Comparison of ENCODE assay signal across 8 cellular contexts in the genomic region with DNA sequence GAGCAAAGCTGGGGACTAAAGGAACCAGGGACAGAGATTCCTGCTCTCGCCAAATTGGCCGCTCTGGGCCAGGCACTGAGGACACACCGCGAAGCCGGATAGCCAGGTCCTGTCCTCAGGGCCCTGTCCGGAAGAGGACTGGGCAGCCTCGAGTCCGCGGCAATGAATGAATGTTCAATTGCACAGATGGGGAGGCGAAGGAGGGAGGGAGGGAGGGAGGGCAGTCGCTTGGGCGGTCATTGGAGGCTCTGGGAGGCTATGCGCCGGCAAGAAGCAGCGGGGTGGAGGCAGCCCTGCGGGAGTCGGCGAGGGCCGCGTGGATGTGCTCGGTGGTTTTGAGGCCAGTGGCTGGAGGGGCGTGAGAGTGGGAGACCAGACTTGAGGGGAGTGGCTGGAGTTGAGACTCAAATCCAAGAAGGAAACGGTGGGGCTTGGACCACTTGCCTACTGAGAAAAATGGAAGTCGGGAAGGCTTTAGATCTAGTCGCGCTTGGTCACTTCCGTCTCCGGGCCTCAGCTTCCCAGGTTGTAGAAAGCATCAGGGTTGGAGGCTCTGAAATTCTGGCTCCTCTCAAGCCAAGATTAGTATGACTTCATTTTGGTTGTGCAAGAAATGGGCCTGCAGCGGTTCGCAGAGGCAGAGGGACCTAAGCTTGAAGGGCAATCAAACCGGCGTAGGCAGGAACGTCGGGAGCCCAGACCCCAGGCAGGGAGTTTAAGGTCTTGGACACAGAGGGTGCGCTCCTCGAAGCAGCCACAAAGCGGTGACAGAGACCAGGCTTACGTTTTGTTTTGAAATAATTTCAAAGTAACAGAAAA. TPM values are rescaled to one million over a fixed set of nuclear protein-coding genes. Genes with fewer than 3 reads are reported as not detected.
A peak's percentile ranks its signal among the peaks of the same experiment; 100 is the strongest.
DNase-seq lines count a peak whose midpoint lies in the region; ATAC-seq, FAIRE-seq and TF ChIP-seq lines count a peak whose summit lies in the region.

No MANE protein-coding gene starts in this region.

- TF ChIP-seq CTCF in LNCaP clone FGC (IDR thresholded peaks at IDR 0.05; ENCODE audit: control insufficient read depth, extremely low read depth, insufficient read depth), result peak; percentile 88
- peak; percentile 84 for TF ChIP-seq CTCF in RWPE2 (IDR thresholded peaks at IDR 0.05; ENCODE audit: poor library complexity, severe bottlenecking)

- H2AFZ ChIP-seq in neuron (ENCODE audit: low read depth, low read length), result no peak overlapping the region

- H3K27ac ChIP-seq in RWPE2 (ENCODE audit: poor library complexity, severe bottlenecking), result peak overlapping the region; percentile 92
- H3K27ac ChIP-seq in thymus (ENCODE audit: low read depth), result peak overlapping the region; percentile 56

- H3K4me1 ChIP-seq in RWPE2 (ENCODE audit: insufficient read depth, poor library complexity, severe bottlenecking) (peaks cover 14% of the 10 kb centered on the region), neuron (ENCODE audit: insufficient read depth, low read length) (peaks cover 6% of the 10 kb centered on the region), thymus (ENCODE audit: control insufficient read depth, insufficient read depth, low read length) (peaks cover 6% of the 10 kb centered on the region)

- DNase-seq in COR-L47 (lab: John Stamatoyannopoulos, UW) (peak; percentile 88), LNCaP clone FGC (ENCODE audit: low read depth) (peak; percentile 13), RWPE2 (ENCODE audit: low spot score) (peak; percentile 67), frontal cortex (ENCODE audit: low spot score in 2 of 2) (peak; percentile 80 to 82)
- peak; percentile 65 for DNase-seq in activated naive CD4-positive, alpha-beta T cell treated with anti-CD3 and anti-CD28 coated beads, Interleukin-2, amount 50 U/mL, for 16 hours

- no peaks in the 10 kb centered on the region for H3K36me3 ChIP-seq in RWPE2 (ENCODE audit: low read depth)
- no peaks in the 10 kb centered on the region for H3K36me3 ChIP-seq in neuron (ENCODE audit: insufficient read depth, low read length)
- H3K36me3 ChIP-seq in thymus (ENCODE audit: control insufficient read depth, insufficient read depth), result no peaks in the 10 kb centered on the region

- H3K4me3 ChIP-seq in LNCaP clone FGC (ENCODE audit: low read depth, low read length), result no peak overlapping the region
- H3K4me3 ChIP-seq in RWPE2 (ENCODE audit: severe bottlenecking), result peak overlapping the region; percentile 50
- H3K4me3 ChIP-seq in neuron (ENCODE audit: low read length), result peak overlapping the region; percentile 41
- peak overlapping the region; percentile 65 for H3K4me3 ChIP-seq in thymus (ENCODE audit: low read length)

- no peaks in the 10 kb centered on the region for H3K27me3 ChIP-seq in RWPE2 (ENCODE audit: insufficient read depth, poor library complexity, severe bottlenecking)
- no peaks in the 10 kb centered on the region for H3K27me3 ChIP-seq in neuron (ENCODE audit: insufficient read depth, low read length)
- H3K27me3 ChIP-seq in thymus (ENCODE audit: control insufficient read depth, insufficient read depth), result no peaks in the 10 kb centered on the region

- WGBS in thymus, result 1% methylated on average over 38 of the region's 38 CpGs

- H3K9me3 ChIP-seq in RWPE2 (ENCODE audit: severe bottlenecking) (no peaks in the 10 kb centered on the region), neuron (ENCODE audit: low read length) (no peaks in the 10 kb centered on the region), thymus (ENCODE audit: control insufficient read depth) (no peaks in the 10 kb centered on the region)

- peak; percentile 39 for ATAC-seq in GM21423 (IDR thresholded peaks at IDR 0.05; ENCODE audit: unreplicated experiment)
- ATAC-seq in RWPE2 (ENCODE audit: low read depth), result peak; percentile 49

- no peak for FAIRE-seq in frontal cortex (lab: Jason Lieb, UNC)

RNA-seq across cellular contexts. Expression of gene PLXND1, which starts 21.1 kb away (rescaled TPM):
- total RNA-seq in frontal cortex, result 16.7 TPM
- polyA plus RNA-seq in thymus, result 106 TPM

Comparison
In these comparisons a context has a peak if more than half of its experiments do, and no peak if none do; other contexts are left out.
1. DNase-seq: peak in every context shown above with its lines; median percentile 88 in COR-L47; 81 in frontal cortex; 67 in RWPE2; 65 in activated naive CD4-positive, alpha-beta T cell treated with anti-CD3 and anti-CD28 coated beads, Interleukin-2, amount 50 U/mL, for 16 hours; 13 in LNCaP clone FGC.